Comparison of ENCODE assay signal across 31 cellular contexts in the genomic region with DNA sequence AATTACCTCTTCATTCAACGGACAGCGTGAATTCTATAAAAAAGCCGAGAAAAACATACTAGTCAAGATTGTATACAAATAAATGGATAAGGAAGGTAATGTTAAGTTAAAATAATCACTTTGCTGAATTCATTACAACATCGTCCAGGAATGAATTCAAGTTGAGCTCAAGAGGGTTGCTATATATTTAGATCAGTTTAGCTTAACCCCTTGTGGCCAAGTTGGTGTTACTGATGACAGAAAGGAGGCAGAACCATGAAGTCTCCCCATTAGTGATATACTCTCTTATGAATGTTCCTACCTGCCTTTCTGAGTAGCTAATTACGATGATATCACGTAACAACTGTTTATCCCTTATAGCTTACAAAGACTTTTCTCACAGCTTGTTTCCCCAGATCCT.
"Had no signal": no experiment of that assay in that cellular context is flagged by ENCODE, and none has a peak within 500 bp of the region (broad histone marks: within the 10 kb centered on the region; RNA-seq: fewer than 3 reads in every experiment).

No MANE protein-coding gene starts in this region.

- H3K4me3 ChIP-seq: ascending aorta, cardiac muscle cell had no signal

- H3K27ac ChIP-seq: ascending aorta, cardiac muscle cell, WERI-Rb-1 had no signal

- H3K9me3 ChIP-seq: ascending aorta had no signal

- DNase-seq: activated CD4-positive, alpha-beta memory T cell treated with anti-CD3 and anti-CD28 coated beads, Interleukin-2, amount 10 ng/mL, durations not matched to agents 7 days and 5 days; activated CD4-positive, alpha-beta T cell treated with anti-CD3 and anti-CD28 coated beads for 1 hour; activated CD4-positive, alpha-beta T cell treated with anti-CD3 and anti-CD28 coated beads for 36 hours; activated CD4-positive, alpha-beta T cell treated with anti-CD3 and anti-CD28 coated beads for 48 hours; activated CD4-positive, alpha-beta T cell treated with anti-CD3 and anti-CD28 coated beads, Interleukin-2, amount 10 ng/mL, durations not matched to agents 7 days and 5 days; activated CD4-positive, alpha-beta T cell treated with anti-CD3 and anti-CD28 coated beads, Interleukin-2, amount 50 U/mL, for 48 hours; activated CD4-positive, CD25-positive, alpha-beta regulatory T cell; activated CD8-positive, alpha-beta memory T cell treated with anti-CD3 and anti-CD28 coated beads for 24 hours; activated CD8-positive, alpha-beta memory T cell treated with anti-CD3 and anti-CD28 coated beads, Interleukin-2, amount 10 ng/mL, durations not matched to agents 7 days and 5 days; activated CD8-positive, alpha-beta memory T cell treated with anti-CD3 and anti-CD28 coated beads, Interleukin-2, amount 50 U/mL, for 48 hours; activated CD8-positive, alpha-beta T cell treated with anti-CD3 and anti-CD28 coated beads, Interleukin-2, amount 10 ng/mL, durations not matched to agents 7 days and 5 days; activated effector memory CD4-positive, alpha-beta T cell treated with Interleukin-2 at 50 U/mL for 16 hours; activated gamma-delta T cell; activated naive CD4-positive, alpha-beta T cell treated with anti-CD3 and anti-CD28 coated beads, Interleukin-2, amount 10 ng/mL, durations not matched to agents 7 days and 5 days; activated naive CD4-positive, alpha-beta T cell treated with Interleukin-2 at 50 U/mL for 16 hours; activated naive CD8-positive, alpha-beta T cell treated with anti-CD3 and anti-CD28 coated beads, Interleukin-2, amount 10 ng/mL, durations not matched to agents 7 days and 5 days; activated naive CD8-positive, alpha-beta T cell treated with anti-CD3 and anti-CD28 coated beads, Interleukin-2, amount 50 U/mL, for 24 hours; activated T-cell treated with anti-CD3 and anti-CD28 coated beads, Interleukin-2, amount 50 U/mL, for 24 hours; activated T-cell treated with anti-CD3 and anti-CD28 coated beads, Interleukin-2, amount 50 U/mL, for 48 hours; amygdala; anterior cingulate cortex; central memory CD4-positive, alpha-beta T cell; T-cell; T-helper 2 cell; T-helper 9 cell; WERI-Rb-1 had no signal

- H3K27me3 ChIP-seq: ascending aorta, cardiac muscle cell had no signal

- ATAC-seq: activated CD4-positive, alpha-beta T cell treated with anti-CD3 and anti-CD28 coated beads for 36 hours; activated CD4-positive, CD25-positive, alpha-beta regulatory T cell treated with anti-CD3 and anti-CD28 coated beads, Interleukin-2, amount 50 U/mL, for 24 hours; activated CD8-positive, alpha-beta memory T cell treated with anti-CD3 and anti-CD28 coated beads, Interleukin-2, amount 10 ng/mL, durations not matched to agents 7 days and 5 days; activated CD8-positive, alpha-beta T cell treated with anti-CD3 and anti-CD28 coated beads, Interleukin-2, amount 10 ng/mL, durations not matched to agents 7 days and 5 days; activated naive CD8-positive, alpha-beta T cell treated with anti-CD3 and anti-CD28 coated beads, Interleukin-2, amount 50 U/mL, for 24 hours; T-cell; WTC11 had no signal

- FAIRE-seq: bronchial epithelial cell had no signal

- H3K4me1 ChIP-seq: ascending aorta had no signal
